9 cellular contexts compared by ENCODE assay signal in the genomic region with DNA sequence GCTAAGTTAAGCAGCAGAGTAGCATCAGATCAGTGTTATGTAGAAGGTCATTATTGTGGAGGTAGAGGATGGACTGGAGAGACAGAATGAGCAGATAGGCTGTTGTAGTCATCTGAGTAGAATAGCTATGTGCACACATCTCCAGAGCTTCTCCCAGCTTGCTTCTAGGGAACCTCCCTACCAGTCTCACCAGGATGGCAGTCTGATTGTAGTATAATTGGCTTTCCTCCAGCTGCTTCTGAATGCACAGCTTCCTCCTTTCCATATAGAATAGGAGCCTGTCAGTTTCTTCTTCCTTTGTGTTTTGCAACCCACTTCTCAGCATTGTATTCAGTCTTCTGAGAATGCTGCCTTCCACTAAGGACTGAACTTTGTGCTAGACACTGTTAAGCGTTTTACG. TPM values are rescaled to one million over a fixed set of nuclear protein-coding genes. Genes with fewer than 3 reads are reported as not detected.
DNase-seq lines count a peak whose midpoint lies in the region; ATAC-seq and TF ChIP-seq lines count a peak whose summit lies in the region.
"Had no signal": no experiment of that assay in that cellular context is flagged by ENCODE, and none has a peak within 500 bp of the region (broad histone marks: within the 10 kb centered on the region; RNA-seq: fewer than 3 reads in every experiment).

No MANE protein-coding gene starts in this region.

- H3K4me3 ChIP-seq in transverse colon (peak overlapping the region in 1 of 4 donors; percentile 90), left lung (no peak overlapping the region)

- ATAC-seq in activated T-cell treated with anti-CD3 and anti-CD28 coated beads, Interleukin-2, amount 50 U/mL, for 4 hours: no peak
- ATAC-seq in WTC11 (no peak), Right ventricle myocardium superior (ENCODE audit: poor library complexity) (no peak), left lung (no peak)
- ATAC-seq: Right ventricle myocardium inferior had no signal

- peaks cover 29% of the 10 kb centered on the region for H3K36me3 Mint-ChIP-seq in activated T-cell treated with anti-CD3 and anti-CD28 coated beads, Interleukin-2, amount 50 U/mL, for 4 hours (ENCODE audit: insufficient read depth)
- H3K36me3 Mint-ChIP-seq in WTC11: peaks cover 50% of the 10 kb centered on the region
- peaks cover 23 to 43% (median 35%) of the 10 kb centered on the region in 3 donors for H3K36me3 Mint-ChIP-seq in immature natural killer cell

- no peaks in the 10 kb centered on the region for H3K9me3 Mint-ChIP-seq in activated T-cell treated with anti-CD3 and anti-CD28 coated beads, Interleukin-2, amount 50 U/mL, for 4 hours
- H3K9me3 Mint-ChIP-seq in WTC11 (no peaks in the 10 kb centered on the region), immature natural killer cell (no peaks in the 10 kb centered on the region)

- no peaks in the 10 kb centered on the region for H3K27me3 Mint-ChIP-seq in activated T-cell treated with anti-CD3 and anti-CD28 coated beads, Interleukin-2, amount 50 U/mL, for 4 hours (ENCODE audit: low read depth)
- H3K27me3 Mint-ChIP-seq in WTC11 (ENCODE audit: low read depth): peaks cover 24% of the 10 kb centered on the region
- peaks cover 6 to 16% (median 9%) of the 10 kb centered on the region in 3 donors for H3K27me3 Mint-ChIP-seq in immature natural killer cell (ENCODE audit: low read depth in 3 of 3)

- H3K4me1 ChIP-seq in transverse colon: peaks cover 30 to 35% (median 34%) of the 10 kb centered on the region in 4 donors
- peaks cover 19 to 46% of the 10 kb centered on the region in 2 donors for H3K4me1 ChIP-seq in left lung

- no peak overlapping the region for H3K27ac Mint-ChIP-seq in WTC11
- H3K27ac Mint-ChIP-seq in immature natural killer cell: peak overlapping the region in 2 of 6 donors; percentile 1 to 13

- DNase-seq in activated T-cell treated with anti-CD3 and anti-CD28 coated beads, Interleukin-2, amount 50 U/mL, for 4 hours: no peak
- DNase-seq in activated T-cell treated with anti-CD3 and anti-CD28 coated beads for 4 hours (no peak), WTC11 (ENCODE audit: low spot score) (no peak), immature natural killer cell (no peak), transverse colon (no peak), Right ventricle myocardium superior (no peak), left lung (no peak)
- DNase-seq in stimulated activated CD4-positive, alpha-beta T cell treated with anti-CD3 and anti-CD28 coated beads, Interleukin-1b, Interleukin-23, amount 100 ng/mL, for 48 hours: no peak

- H3K27ac ChIP-seq in transverse colon (peak overlapping the region; percentile 23 to 95 (median 62)), left lung (peak overlapping the region in 1 of 2 donors; percentile 75)

- TF ChIP-seq CTCF in WTC11 (IDR thresholded peaks at IDR 0.05) (no peak), transverse colon (IDR thresholded peaks at IDR 0.05) (no peak), left lung (IDR thresholded peaks at IDR 0.05) (no peak)

- TF ChIP-seq EP300 in transverse colon (IDR thresholded peaks at IDR 0.05; ENCODE audit: low read depth): no peak

- POLR2A ChIA-PET in WTC11 (lab: Charles Lee): no interaction called here

- 33 to 44% methylated on average over 2 of the region's 2 CpGs for whole genome bisulfite sequencing in transverse colon (ENCODE audit: low coverage in 1 of 2), 2 donors

- no peak for TF ChIP-seq POLR2A in transverse colon (IDR thresholded peaks at IDR 0.05)

- H3K4me3 Mint-ChIP-seq in activated T-cell treated with anti-CD3 and anti-CD28 coated beads, Interleukin-2, amount 50 U/mL, for 4 hours: peak overlapping the region; percentile 97
- H3K4me3 Mint-ChIP-seq in WTC11: peak overlapping the region; percentile 4; the same call in 1 of the 2 replicates
- peak overlapping the region; percentile 43 to 94 (median 93) for H3K4me3 Mint-ChIP-seq in immature natural killer cell

- in situ Hi-C loops in transverse colon (cut with MboI; ENCODE audit: low pct_ligation_motif_present in 1 of 4, low pct_unique_long_range_greater_than_20kb in 1 of 4, low sequenced_read_pairs in 3 of 4): loop anchor here in 2 of 4 donors (10.0 to 25.0 kb wide), 2 partner anchors 118 to 121 kb away; a partner anchor contains a TSS

- peaks cover 0 to 40% (median 20%) of the 10 kb centered on the region in 4 donors for H3K36me3 ChIP-seq in transverse colon
- H3K36me3 ChIP-seq in left lung: peaks cover 0 to 57% of the 10 kb centered on the region in 2 donors

- H3K27me3 ChIP-seq in transverse colon (no peaks in the 10 kb centered on the region), left lung (no peaks in the 10 kb centered on the region)

- H3K9me3 ChIP-seq in transverse colon (no peaks in the 10 kb centered on the region), left lung (no peaks in the 10 kb centered on the region)

- intact Hi-C loops in transverse colon (cut with DNase I; ENCODE audit: low total_unique reads) (no loop called here), Right ventricle myocardium superior (cut with DNase I) (no loop called here), left lung (cut with DNase I) (no loop called here)

- H3K4me1 Mint-ChIP-seq in activated T-cell treated with anti-CD3 and anti-CD28 coated beads, Interleukin-2, amount 50 U/mL, for 4 hours (ENCODE audit: low read depth): peaks cover 53% of the 10 kb centered on the region
- peaks cover 20% of the 10 kb centered on the region for H3K4me1 Mint-ChIP-seq in WTC11
- peaks cover 46 to 68% of the 10 kb centered on the region in 2 donors for H3K4me1 Mint-ChIP-seq in immature natural killer cell

- CTCF ChIA-PET in WTC11 (lab: Charles Lee): interaction anchor here (1.1 to 3.5 kb wide), 3 partner anchors 15 to 139 kb away, joined by 3 to 12 read pairs (median 3); a partner anchor contains a TSS

TF ChIP-seq in WTC11, 78 proteins besides CTCF, POLR2A, EP300 and RAD21:
- TF ChIP-seq CREM (CRISPR knock-in tag; IDR thresholded peaks at IDR 0.05) (no peak), FOXJ3 (CRISPR knock-in tag; IDR thresholded peaks at IDR 0.05; ENCODE audit: borderline replicate concordance) (no peak), PRRX2 (CRISPR knock-in tag; IDR thresholded peaks at IDR 0.05) (no peak), ZNF263 (CRISPR knock-in tag; IDR thresholded peaks at IDR 0.05; ENCODE audit: low read depth) (no peak), EMX1 (CRISPR knock-in tag; IDR thresholded peaks at IDR 0.05) (no peak), ZBTB21 (CRISPR knock-in tag; IDR thresholded peaks at IDR 0.05; ENCODE audit: borderline replicate concordance) (no peak), SP1 (CRISPR knock-in tag; conservative IDR thresholded peaks at IDR 0.05) (no peak), CREB1 (CRISPR knock-in tag; IDR thresholded peaks at IDR 0.05) (no peak)

RNA-seq across cellular contexts. Expression of a gene that starts 2.1 kb away (rescaled TPM):
- 10 to 100 TPM in 1 of 3 donors, 1 to 10 TPM in 2; 8.0 to 10.6 (median 9.3) TPM for total RNA-seq in activated T-cell treated with anti-CD3 and anti-CD28 coated beads, Interleukin-2, amount 50 U/mL, for 4 hours
- 11.5 to 12.6 TPM (median 12.3 TPM) in 3 replicates for total RNA-seq in WTC11 (2021)
- 1 to 10 TPM in 2 of 3 donors, under 1 TPM in 1; 0.85 to 3.8 (median 2.6) TPM for polyA plus RNA-seq in immature natural killer cell
- total RNA-seq in transverse colon: 100 to 1,000 TPM in 1 of 4 donors, 10 to 100 TPM in 3; 29.1 to 142 (median 39.2) TPM
- 8.2 TPM for total RNA-seq in Right ventricle myocardium superior
- 10 to 100 TPM; 33.1 to 36.3 TPM for total RNA-seq in left lung

RNA-seq across cellular contexts. Expression of a gene that starts 2.3 kb away (rescaled TPM):
- total RNA-seq in activated T-cell treated with anti-CD3 and anti-CD28 coated beads, Interleukin-2, amount 50 U/mL, for 4 hours: 10 to 100 TPM; 29.7 to 41.5 (median 36.6) TPM
- total RNA-seq in WTC11 (2021) (26.6 to 36.6 TPM (median 36.1 TPM) in 3 replicates), transverse colon (10 to 100 TPM in 3 of 4 donors, 1 to 10 TPM in 1; 9.7 to 21.9 (median 16.3) TPM), Right ventricle myocardium superior (29.4 TPM), left lung (10 to 100 TPM; 34.6 to 39.2 TPM)
- polyA plus RNA-seq in immature natural killer cell: 1 to 10 TPM; 2.0 to 5.1 (median 2.6) TPM

RNA-seq across cellular contexts. Expression of a gene that starts 24.2 kb away (rescaled TPM):
- 100 to 1,000 TPM in 2 of 3 donors, 10 to 100 TPM in 1; 82.1 to 140 (median 124) TPM for total RNA-seq in activated T-cell treated with anti-CD3 and anti-CD28 coated beads, Interleukin-2, amount 50 U/mL, for 4 hours
- total RNA-seq in WTC11 (2021): 0.90 to 1.4 TPM (median 1.1 TPM) in 3 replicates
- 100 to 1,000 TPM; 289 to 390 (median 389) TPM for polyA plus RNA-seq in immature natural killer cell
- 1 to 10 TPM in 3 of 4 donors, under 1 TPM in 1; 0.60 to 8.3 (median 2.9) TPM for total RNA-seq in transverse colon
- total RNA-seq in Right ventricle myocardium superior: 0.97 TPM
- 10 to 100 TPM in 1 of 2 donors, 1 to 10 TPM in 1; 3.8 to 10.9 TPM for total RNA-seq in left lung

RNA-seq across cellular contexts. Expression of a gene that starts 49.2 kb away (rescaled TPM):
- total RNA-seq in activated T-cell treated with anti-CD3 and anti-CD28 coated beads, Interleukin-2, amount 50 U/mL, for 4 hours: 10 to 100 TPM; 34.4 to 38.4 (median 38.0) TPM
- total RNA-seq in WTC11 (2021) (68.1 to 77.2 TPM (median 69.7 TPM) in 3 replicates), transverse colon (10 to 100 TPM in 1 of 4 donors, 1 to 10 TPM in 2, not detected in 1; 2.6 to 15.4 (median 7.6) TPM), Right ventricle myocardium superior (15.4 TPM), left lung (10 to 100 TPM; 38.2 to 38.6 TPM)
- 10 to 100 TPM in 1 of 3 donors, 1 to 10 TPM in 2; 2.9 to 10.1 (median 4.7) TPM for polyA plus RNA-seq in immature natural killer cell

Comparison
In these comparisons a context has a peak if more than half of its experiments do, and no peak if none do; other contexts are left out.
1. H3K4me3 Mint-ChIP-seq: peak in every context shown above with its lines; median percentile 97 in activated T-cell treated with anti-CD3 and anti-CD28 coated beads, Interleukin-2, amount 50 U/mL, for 4 hours; 93 in immature natural killer cell; 4 in WTC11.
2. RNA of a gene that starts 24.2 kb away (total RNA-seq): 82.1 to 140 TPM in activated T-cell treated with anti-CD3 and anti-CD28 coated beads, Interleukin-2, amount 50 U/mL, for 4 hours; 3.8 to 10.9 TPM in left lung, 0.60 to 8.3 TPM in transverse colon, 0.97 TPM in Right ventricle myocardium superior (single experiment) and 0.90 to 1.4 TPM in WTC11; every median in the first group is over 4 times any median in the second.